Comparison of ENCODE assay signal across 8 cellular contexts in the genomic region with DNA sequence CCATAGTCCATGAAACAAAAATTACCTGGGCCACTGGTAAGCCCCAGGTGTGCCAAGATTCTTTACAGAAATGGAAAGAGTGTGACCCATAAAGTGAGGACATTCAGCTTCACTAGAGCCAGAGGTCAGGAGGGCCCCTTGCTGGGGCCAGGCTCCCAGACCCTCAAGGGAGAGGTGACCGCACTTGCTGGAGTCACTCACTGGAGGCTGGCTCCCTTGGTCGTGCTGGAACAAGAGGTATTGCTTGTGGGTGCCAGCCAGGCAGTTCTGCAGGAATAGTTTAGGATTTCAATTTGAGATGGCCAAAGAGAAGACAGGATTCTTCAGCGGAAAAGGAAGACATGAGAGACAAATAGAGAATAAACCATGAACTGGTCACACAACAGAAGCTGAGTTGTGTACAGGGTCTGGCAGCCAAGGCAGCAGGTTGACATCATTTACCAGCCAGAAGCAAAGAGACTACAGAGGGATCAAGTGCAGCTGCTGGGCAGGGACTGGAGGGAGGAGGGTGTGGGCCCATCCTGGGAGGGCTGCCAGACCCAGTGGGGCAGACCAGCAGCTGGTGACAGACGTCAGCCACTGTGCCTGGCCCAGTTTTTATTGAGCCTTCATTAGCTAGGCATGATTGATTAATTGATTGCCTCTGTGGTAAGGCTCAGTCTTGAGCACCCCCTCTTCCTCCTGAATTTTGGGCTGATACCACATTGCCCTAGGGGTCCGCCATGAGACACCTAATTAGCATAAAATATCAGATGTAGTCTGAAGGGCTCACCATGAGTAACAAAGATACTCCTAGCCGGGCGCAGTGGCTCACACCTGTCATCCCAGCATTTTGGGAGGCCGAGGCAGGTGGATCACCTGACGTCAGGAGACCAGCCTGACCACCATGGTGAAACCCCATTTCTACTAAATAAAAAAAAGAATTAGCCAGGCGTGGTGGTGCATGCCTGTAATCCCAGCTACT. TPM values are rescaled to one million over a fixed set of nuclear protein-coding genes. Genes with fewer than 3 reads are reported as not detected.
DNase-seq lines count a peak whose midpoint lies in the region; ATAC-seq and TF ChIP-seq lines count a peak whose summit lies in the region.
"Not testable (repeated sequence)": the region's sequence is repeated elsewhere in the genome, so short reads cannot be mapped to it uniquely, and the experiment has no call there.

No MANE protein-coding gene starts in this region.

- not testable (repeated sequence) for TF ChIP-seq POLR2A in gastroesophageal sphincter (IDR thresholded peaks at IDR 0.05)

- TF ChIP-seq EP300 in gastroesophageal sphincter (IDR thresholded peaks at IDR 0.05) = not testable (repeated sequence)

- not testable (repeated sequence) for H3K27me3 ChIP-seq in gastroesophageal sphincter

- not testable (repeated sequence) for TF ChIP-seq CTCF in gastroesophageal sphincter (IDR thresholded peaks at IDR 0.05)

- not testable (repeated sequence) for H3K4me3 ChIP-seq in gastroesophageal sphincter

- not testable (repeated sequence) for H3K27ac ChIP-seq in gastroesophageal sphincter
- peak overlapping the region; percentile 61 for H3K27ac ChIP-seq in temporal lobe (ENCODE audit: low read depth, low read length)

- DNase-seq in D341Med (ENCODE audit: low spot score) = peak; percentile 36
- DNase-seq in NCI-H146 (lab: John Stamatoyannopoulos, UW) = peak; percentile 13
- DNase-seq in NCI-H446 (lab: John Stamatoyannopoulos, UW) = peak; percentile 48 to 78
- DNase-seq in hypothalamus (lab: John Stamatoyannopoulos, UW) = peak in 45 of 51 donors; percentile 4 to 89 (median 60)
- peak; percentile 84 for DNase-seq in pons (ENCODE audit: low spot score)

- peaks cover 0 to 25% of the 10 kb centered on the region in 2 donors for H3K36me3 ChIP-seq in gastroesophageal sphincter

- 68 to 80% methylated on average over 2 to 4 of the region's 10 CpGs for WGBS in gastroesophageal sphincter (ENCODE audit: low coverage in 1 of 2), 2 donors

- not testable (repeated sequence) for H3K4me1 ChIP-seq in gastroesophageal sphincter

- peak; percentile 43; the same call in 2 of the 3 replicates for ATAC-seq in SK-N-SH treated with all-trans-retinoic acid at 6 μM for 48 hours
- ATAC-seq in gastroesophageal sphincter = peak; percentile 41

- H3K9me3 ChIP-seq in gastroesophageal sphincter = not testable (repeated sequence)

RNA-seq across cellular contexts. Expression of a gene that starts 40.1 kb away (rescaled TPM):
- 10 to 100 TPM; 11.7 to 30.2 (median 14.6) TPM for total RNA-seq in gastroesophageal sphincter
- 10.6 TPM for total RNA-seq in temporal lobe

RNA-seq across cellular contexts. Expression of a gene that starts 41.3 kb away (rescaled TPM):
- total RNA-seq in gastroesophageal sphincter (100 to 1,000 TPM; 210 to 340 (median 304) TPM), temporal lobe (38.1 TPM)

Comparison
In these comparisons a context has a peak if more than half of its experiments do, and no peak if none do; other contexts are left out.
1. DNase-seq: peak in every context shown above with its lines; median percentile 84 in pons; 63 in NCI-H446; 60 in hypothalamus; 36 in D341Med; 13 in NCI-H146.